14 cellular contexts compared by ENCODE assay signal in genomic region chr7:129009437-129009836, GRCh38. TPM values are rescaled to one million over a fixed set of nuclear protein-coding genes. Genes with fewer than 3 reads are reported as not detected.
A peak's percentile ranks its signal among the peaks of the same experiment; 100 is the strongest.
DNase-seq lines count a peak whose midpoint lies in the region; ATAC-seq, FAIRE-seq and TF ChIP-seq lines count a peak whose summit lies in the region.
"Had no signal": no experiment of that assay in that cellular context is flagged by ENCODE, and none has a peak within 500 bp of the region (broad histone marks: within the 10 kb centered on the region; RNA-seq: fewer than 3 reads in every experiment).

No MANE protein-coding gene starts in this region.

- no peak for TF ChIP-seq POLR2A in GM12892 (IDR thresholded peaks at IDR 0.05; ENCODE audit: low read depth, low read length)

- peak overlapping the region; percentile 77 for H3K27ac Mint-ChIP-seq in activated T-helper 1 cell treated with anti-CD3 and anti-CD28 coated beads, Interleukin-12 subunit alpha, Interleukin-12 subunit beta, Interleukin-2, Interleukin-4 antibody, amounts not matched to agents 30 ng/mL and 10 ng/mL and 1 ng/mL, durations not matched to agents 14 hours and 24 hours and 36 hours
- no peak overlapping the region for H3K27ac Mint-ChIP-seq in progenitor cell of endocrine pancreas

- DNase-seq in GM12892 (ENCODE audit: insufficient read length) (no peak), islet precursor cell (no peak), progenitor cell of endocrine pancreas (ENCODE audit: low spot score, unreplicated experiment) (no peak), DMS53 (lab: John Stamatoyannopoulos, UW) (no peak), H7 (no peak)
- no peak for DNase-seq in activated T-helper 1 cell treated with anti-CD3 and anti-CD28 coated beads, Interleukin-12 subunit alpha, Interleukin-12 subunit beta, Interleukin-2, Interleukin-4 antibody, amounts not matched to agents 30 ng/mL and 10 ng/mL and 1 ng/mL, durations not matched to agents 14 hours and 24 hours and 36 hours (ENCODE audit: low spot score)
- DNase-seq: activated T-cell treated with anti-CD3 and anti-CD28 coated beads, Interleukin-2, amount 50 U/mL, for 48 hours; naive thymus-derived CD4-positive, alpha-beta T cell; NCI-H1930; stimulated activated CD4-positive, alpha-beta T cell treated with anti-CD3 and anti-CD28 coated beads, Interleukin-4, amount 100 ng/mL, for 1 hour; SW 1271 had no signal

- H3K27me3 Mint-ChIP-seq in activated T-helper 1 cell treated with anti-CD3 and anti-CD28 coated beads, Interleukin-12 subunit alpha, Interleukin-12 subunit beta, Interleukin-2, Interleukin-4 antibody, amounts not matched to agents 30 ng/mL and 10 ng/mL and 1 ng/mL, durations not matched to agents 14 hours and 24 hours and 36 hours (ENCODE audit: insufficient read depth): no peaks in the 10 kb centered on the region
- no peaks in the 10 kb centered on the region for H3K27me3 Mint-ChIP-seq in progenitor cell of endocrine pancreas
- H3K27me3 Mint-ChIP-seq: naive thymus-derived CD4-positive, alpha-beta T cell had no signal

- H3K4me3 Mint-ChIP-seq in activated T-helper 1 cell treated with anti-CD3 and anti-CD28 coated beads, Interleukin-12 subunit alpha, Interleukin-12 subunit beta, Interleukin-2, Interleukin-4 antibody, amounts not matched to agents 30 ng/mL and 10 ng/mL and 1 ng/mL, durations not matched to agents 14 hours and 24 hours and 36 hours: no peak overlapping the region
- no peak overlapping the region for H3K4me3 Mint-ChIP-seq in progenitor cell of endocrine pancreas (ENCODE audit: low read depth)

- H3K36me3 Mint-ChIP-seq in activated T-helper 1 cell treated with anti-CD3 and anti-CD28 coated beads, Interleukin-12 subunit alpha, Interleukin-12 subunit beta, Interleukin-2, Interleukin-4 antibody, amounts not matched to agents 30 ng/mL and 10 ng/mL and 1 ng/mL, durations not matched to agents 14 hours and 24 hours and 36 hours (ENCODE audit: low read depth): peaks cover 46% of the 10 kb centered on the region
- peaks cover 16% of the 10 kb centered on the region for H3K36me3 Mint-ChIP-seq in progenitor cell of endocrine pancreas (ENCODE audit: insufficient read depth)

- no peaks in the 10 kb centered on the region for H3K27me3 ChIP-seq in H7 (ENCODE audit: control insufficient read depth, insufficient read depth, low read length)
- H3K27me3 ChIP-seq: hepatocyte had no signal

- intact Hi-C loops in activated T-helper 1 cell treated with anti-CD3 and anti-CD28 coated beads, Interleukin-12 subunit alpha, Interleukin-12 subunit beta, Interleukin-2, Interleukin-4 antibody, amounts not matched to agents 30 ng/mL and 10 ng/mL and 1 ng/mL, durations not matched to agents 14 hours and 24 hours and 36 hours (cut with micrococcal nuclease): loop anchor here (1.0 to 5.0 kb wide), 3 partner anchors 8 to 943 kb away; partner anchors contain the start of gene UBE2H

- no peaks in the 10 kb centered on the region for H3K9me3 Mint-ChIP-seq in activated T-helper 1 cell treated with anti-CD3 and anti-CD28 coated beads, Interleukin-12 subunit alpha, Interleukin-12 subunit beta, Interleukin-2, Interleukin-4 antibody, amounts not matched to agents 30 ng/mL and 10 ng/mL and 1 ng/mL, durations not matched to agents 14 hours and 24 hours and 36 hours
- no peaks in the 10 kb centered on the region for H3K9me3 Mint-ChIP-seq in progenitor cell of endocrine pancreas (ENCODE audit: low read depth)
- H3K9me3 Mint-ChIP-seq: naive thymus-derived CD4-positive, alpha-beta T cell had no signal

- no peak overlapping the region for H3K4me3 ChIP-seq in H7 (ENCODE audit: insufficient read depth, low read depth, low read length)
- H3K4me3 ChIP-seq: hepatocyte had no signal

- H3K36me3 ChIP-seq in H7 (replicated peaks; ENCODE audit: control insufficient read depth, insufficient read depth, low read length): peaks cover 2% of the 10 kb centered on the region

- peak; percentile 74 for ATAC-seq in GM19372 (IDR thresholded peaks at IDR 0.05; ENCODE audit: low read depth, unreplicated experiment)
- ATAC-seq in HG03064 (IDR thresholded peaks at IDR 0.05; ENCODE audit: low read depth, unreplicated experiment): peak; percentile 75
- ATAC-seq: naive thymus-derived CD4-positive, alpha-beta T cell had no signal

- peaks cover 29% of the 10 kb centered on the region for H3K4me1 Mint-ChIP-seq in activated T-helper 1 cell treated with anti-CD3 and anti-CD28 coated beads, Interleukin-12 subunit alpha, Interleukin-12 subunit beta, Interleukin-2, Interleukin-4 antibody, amounts not matched to agents 30 ng/mL and 10 ng/mL and 1 ng/mL, durations not matched to agents 14 hours and 24 hours and 36 hours (ENCODE audit: low read depth)
- H3K4me1 Mint-ChIP-seq in progenitor cell of endocrine pancreas (ENCODE audit: low read depth): peaks cover 3% of the 10 kb centered on the region

- peak; percentile 93 for FAIRE-seq in GM12892 (lab: Jason Lieb, UNC)

- TF ChIP-seq CTCF in progenitor cell of endocrine pancreas (IDR thresholded peaks at IDR 0.05; ENCODE audit: unreplicated experiment): no peak

RNA-seq across cellular contexts. Expression of gene TNPO3, which starts 45.5 kb away (rescaled TPM):
- 40.8 TPM for polyA plus RNA-seq in GM12892 (2012; ENCODE audit: missing spikeins)
- total RNA-seq in activated T-helper 1 cell treated with anti-CD3 and anti-CD28 coated beads, Interleukin-12 subunit alpha, Interleukin-12 subunit beta, Interleukin-2, Interleukin-4 antibody, amounts not matched to agents 30 ng/mL and 10 ng/mL and 1 ng/mL, durations not matched to agents 14 hours and 24 hours and 36 hours: 52.8 and 53.2 TPM in 2 replicates
- total RNA-seq in progenitor cell of endocrine pancreas: 44.8 and 44.9 TPM in 2 replicates
- 98.0 and 108 TPM in 2 replicates for total RNA-seq in H7 (2014; rRNA removed; shearing (Covaris generic))
